13 cellular contexts compared by ENCODE assay signal in the genomic region with DNA sequence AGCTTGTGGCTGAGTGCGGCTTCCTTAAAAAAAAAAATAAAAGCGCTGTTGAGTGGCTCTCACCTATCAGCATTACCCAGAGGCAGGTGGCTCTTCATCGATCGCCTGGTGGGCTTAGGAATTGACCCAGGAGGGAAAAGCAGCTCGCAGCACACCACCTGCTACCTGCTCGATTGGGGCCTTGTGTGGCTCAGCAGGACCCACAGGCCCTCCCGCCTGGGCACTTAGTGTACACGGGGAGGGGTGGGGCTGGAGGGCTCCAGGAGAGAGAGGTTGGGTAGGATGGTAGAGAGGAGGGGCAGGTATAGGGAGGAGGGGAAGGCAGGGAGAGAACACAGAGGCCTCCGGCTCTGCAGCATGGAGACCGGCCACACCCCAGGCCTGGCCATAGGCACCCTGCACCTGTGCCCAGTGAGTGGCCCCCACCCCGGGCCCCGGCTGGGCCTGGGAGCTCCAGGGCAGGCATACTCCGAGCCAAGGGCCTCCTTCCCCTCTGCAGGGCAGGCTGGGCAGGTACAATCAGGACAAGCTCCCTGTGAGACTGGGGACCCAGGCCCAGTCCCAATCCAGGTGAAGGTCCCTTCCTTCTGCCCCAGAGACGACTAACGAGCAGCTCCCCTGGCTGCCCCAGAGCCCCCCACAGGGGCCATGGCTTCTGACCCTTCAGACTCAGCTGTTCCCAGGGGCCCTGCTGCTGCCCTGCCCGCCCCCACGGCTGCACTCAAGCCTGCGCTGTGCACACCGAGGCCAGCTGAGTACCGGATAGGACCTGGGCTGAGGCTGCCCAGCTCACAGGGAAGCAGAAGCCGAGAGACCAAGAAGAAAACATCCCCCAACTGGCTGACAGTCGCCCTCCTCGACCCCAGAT.
DNase-seq lines count a peak whose midpoint lies in the region; ATAC-seq and TF ChIP-seq lines count a peak whose summit lies in the region.
"Had no signal": no experiment of that assay in that cellular context is flagged by ENCODE, and none has a peak within 500 bp of the region (broad histone marks: within the 10 kb centered on the region; RNA-seq: fewer than 3 reads in every experiment).

No MANE protein-coding gene starts in this region.

- peaks cover 0 to 14% (median 9%) of the 10 kb centered on the region in 7 donors for H3K9me3 Mint-ChIP-seq in naive B cell
- peaks cover 20% of the 10 kb centered on the region for H3K9me3 Mint-ChIP-seq in activated CD4-positive, alpha-beta memory T cell treated with anti-CD3 and anti-CD28 coated beads for 36 hours

- no peak overlapping the region for H3K27ac ChIP-seq in left ventricle myocardium inferior (replicated peaks)
- H3K27ac ChIP-seq: parathyroid adenoma had no signal

- H3K4me1 Mint-ChIP-seq in naive B cell = peaks cover 11 to 15% (median 13%) of the 10 kb centered on the region in 3 donors
- peaks cover 6% of the 10 kb centered on the region for H3K4me1 Mint-ChIP-seq in activated CD4-positive, alpha-beta memory T cell treated with anti-CD3 and anti-CD28 coated beads for 36 hours (ENCODE audit: low read depth)

- intact Hi-C loops in left cardiac atrium (cut with DNase I) (no loop called here), left ventricle myocardium inferior (cut with micrococcal nuclease) (no loop called here)
- intact Hi-C loops in activated CD4-positive, alpha-beta memory T cell treated with anti-CD3 and anti-CD28 coated beads for 36 hours (cut with micrococcal nuclease) = no loop called here

- no peaks in the 10 kb centered on the region for H3K36me3 ChIP-seq in left ventricle myocardium inferior
- H3K36me3 ChIP-seq: MG63 had no signal

- H3K27me3 ChIP-seq in left ventricle myocardium inferior (ENCODE audit: low read depth) = no peaks in the 10 kb centered on the region
- H3K27me3 ChIP-seq: MG63 had no signal

- peak overlapping the region in 3 of 8 donors; percentile 51 to 78 (median 77) for H3K4me3 Mint-ChIP-seq in naive B cell
- H3K4me3 Mint-ChIP-seq in activated CD4-positive, alpha-beta memory T cell treated with anti-CD3 and anti-CD28 coated beads for 36 hours = no peak overlapping the region
- H3K4me3 Mint-ChIP-seq: B cell; dendritic cell treated with granulocyte-macrophage colony-stimulating factor and Interleukin-4, amounts not matched to agents 40 ng/mL and 50 ng/mL, for 4 days had no signal

- H3K9me3 ChIP-seq in left ventricle myocardium inferior (replicated peaks) = peaks cover 26% of the 10 kb centered on the region

- DNase-seq in left cardiac atrium = no peak
- DNase-seq in left ventricle myocardium inferior = no peak
- DNase-seq in NCI-H69 (lab: John Stamatoyannopoulos, UW) = peak; percentile 63
- DNase-seq in naive B cell = no peak
- no peak for DNase-seq in hepatic stellate cell (ENCODE audit: low spot score)
- DNase-seq in D341Med (ENCODE audit: low spot score) = no peak
- no peak for DNase-seq in activated CD4-positive, alpha-beta memory T cell treated with anti-CD3 and anti-CD28 coated beads for 36 hours
- DNase-seq: activated T-cell treated with anti-CD3 and anti-CD28 coated beads for 4 hours, MG63 had no signal

- ATAC-seq in left cardiac atrium (peak; percentile 30 to 34), naive B cell (ENCODE audit: low read depth in 2 of 2) (no peak), HG02840 (IDR thresholded peaks at IDR 0.05; ENCODE audit: low FRiP score, unreplicated experiment) (no peak)

- H3K4me1 ChIP-seq in left ventricle myocardium inferior = peaks cover 6% of the 10 kb centered on the region
- H3K4me1 ChIP-seq: parathyroid adenoma had no signal

- H3K4me3 ChIP-seq in left ventricle myocardium inferior = no peak overlapping the region
- H3K4me3 ChIP-seq: MG63 had no signal

- H3K36me3 Mint-ChIP-seq in naive B cell = peaks cover 5 to 10% of the 10 kb centered on the region in 2 donors
- H3K36me3 Mint-ChIP-seq in activated CD4-positive, alpha-beta memory T cell treated with anti-CD3 and anti-CD28 coated beads for 36 hours = peaks cover 10% of the 10 kb centered on the region

- no peaks in the 10 kb centered on the region for H3K27me3 Mint-ChIP-seq in naive B cell
- no peaks in the 10 kb centered on the region for H3K27me3 Mint-ChIP-seq in activated CD4-positive, alpha-beta memory T cell treated with anti-CD3 and anti-CD28 coated beads for 36 hours
- H3K27me3 Mint-ChIP-seq: B cell; dendritic cell treated with granulocyte-macrophage colony-stimulating factor and Interleukin-4, amounts not matched to agents 40 ng/mL and 50 ng/mL, for 4 days had no signal

- CTCF ChIA-PET in activated CD4-positive, alpha-beta memory T cell treated with anti-CD3 and anti-CD28 coated beads for 36 hours (lab: Charles Lee) = no interaction called here

- H3K27ac Mint-ChIP-seq in naive B cell = peak overlapping the region in 4 of 6 donors; percentile 41 to 83 (median 52)
- no peak overlapping the region for H3K27ac Mint-ChIP-seq in activated CD4-positive, alpha-beta memory T cell treated with anti-CD3 and anti-CD28 coated beads for 36 hours
- H3K27ac Mint-ChIP-seq: B cell; dendritic cell treated with granulocyte-macrophage colony-stimulating factor and Interleukin-4, amounts not matched to agents 40 ng/mL and 50 ng/mL, for 4 days had no signal

- POLR2A ChIA-PET in activated CD4-positive, alpha-beta memory T cell treated with anti-CD3 and anti-CD28 coated beads for 36 hours (lab: Charles Lee) = no interaction called here

- no peak for TF ChIP-seq CTCF in left ventricle myocardium inferior (IDR thresholded peaks at IDR 0.05; ENCODE audit: borderline replicate concordance)

Comparison
In these comparisons a context has a peak if more than half of its experiments do, and no peak if none do; other contexts are left out.
1. ATAC-seq: peak in left cardiac atrium (2 of 2); none in naive B cell (0 of 2) and HG02840 (single experiment).